ENCODE assay signal across 2 cellular contexts in the genomic region with DNA sequence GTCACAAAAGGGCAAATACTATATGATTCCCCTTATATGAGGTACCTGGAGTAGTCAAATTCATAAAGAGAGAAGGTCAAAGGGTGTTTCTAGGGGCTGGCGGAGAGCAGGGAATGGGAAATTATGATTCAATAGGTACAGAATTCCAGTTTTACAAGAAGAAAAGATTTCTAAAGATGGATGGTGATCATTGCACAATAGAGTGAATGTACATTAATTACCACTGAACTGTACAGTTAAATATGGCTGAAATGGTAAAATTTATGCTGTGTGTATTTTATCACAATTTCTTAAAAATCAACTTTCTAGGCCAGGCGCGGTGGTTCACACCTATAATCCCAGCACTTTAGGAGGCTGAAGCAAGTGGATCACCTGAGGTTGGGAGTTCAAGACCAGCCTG.
TF ChIP-seq lines count a peak whose summit lies in the region.

No MANE protein-coding gene starts in this region.

TF ChIP-seq in HepG2, 621 proteins besides CTCF, POLR2A, EP300 and RAD21:
- TF ChIP-seq PHB2 (IDR thresholded peaks at IDR 0.05; ENCODE audit: partially characterized antibody) (no peak), ZNF749 (CRISPR knock-in tag; IDR thresholded peaks at IDR 0.05; ENCODE audit: borderline replicate concordance) (no peak), EED (CRISPR knock-in tag; IDR thresholded peaks at IDR 0.05) (no peak), GZF1 (CRISPR knock-in tag; IDR thresholded peaks at IDR 0.05) (no peak), CEBPB (IDR thresholded peaks at IDR 0.05; ENCODE audit: borderline replicate concordance, low read depth, low read length) (peak; percentile 19; the same call in 1 of the 2 replicates)
- TF ChIP-seq, protein P1, sequence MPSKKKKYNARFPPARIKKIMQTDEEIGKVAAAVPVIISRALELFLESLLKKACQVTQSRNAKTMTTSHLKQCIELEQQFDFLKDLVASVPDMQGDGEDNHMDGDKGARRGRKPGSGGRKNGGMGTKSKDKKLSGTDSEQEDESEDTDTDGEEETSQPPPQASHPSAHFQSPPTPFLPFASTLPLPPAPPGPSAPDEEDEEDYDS (CRISPR knock-in tag; IDR thresholded peaks at IDR 0.05) = no peak

TF ChIP-seq in K562, 482 proteins besides CTCF, POLR2A, EP300 and RAD21:
- TF ChIP-seq KLF6 (CRISPR knock-in tag; IDR thresholded peaks at IDR 0.05; ENCODE audit: borderline replicate concordance) = no peak
- TF ChIP-seq NCOA1 (IDR thresholded peaks at IDR 0.05; ENCODE audit: low read depth) = no peak
- TF ChIP-seq FOXA3 (CRISPR knock-in tag; conservative IDR thresholded peaks at IDR 0.05 in 1 of 2, IDR thresholded peaks at IDR 0.05 in 1 of 2) = no peak
- no peak for TF ChIP-seq SIN3B (IDR thresholded peaks at IDR 0.05; ENCODE audit: low read depth)
- TF ChIP-seq SAFB (IDR thresholded peaks at IDR 0.05; ENCODE audit: borderline replicate concordance, low read depth, low read length) = no peak
- TF ChIP-seq POLR2G (IDR thresholded peaks at IDR 0.05; ENCODE audit: low read depth, low read length) = no peak
- TF ChIP-seq, protein P2, sequence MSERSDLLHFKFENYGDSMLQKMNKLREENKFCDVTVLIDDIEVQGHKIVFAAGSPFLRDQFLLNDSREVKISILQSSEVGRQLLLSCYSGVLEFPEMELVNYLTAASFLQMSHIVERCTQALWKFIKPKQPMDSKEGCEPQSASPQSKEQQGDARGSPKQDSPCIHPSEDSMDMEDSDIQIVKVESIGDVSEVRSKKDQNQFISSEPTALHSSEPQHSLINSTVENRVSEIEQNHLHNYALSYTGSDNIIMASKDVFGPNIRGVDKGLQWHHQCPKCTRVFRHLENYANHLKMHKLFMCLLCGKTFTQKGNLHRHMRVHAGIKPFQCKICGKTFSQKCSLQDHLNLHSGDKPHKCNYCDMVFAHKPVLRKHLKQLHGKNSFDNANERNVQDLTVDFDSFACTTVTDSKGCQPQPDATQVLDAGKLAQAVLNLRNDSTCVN (CRISPR knock-in tag; IDR thresholded peaks at IDR 0.05) = no peak
- TF ChIP-seq CEBPG (CRISPR knock-in tag; IDR thresholded peaks at IDR 0.05) = no peak
- peak in 1 of 2 experiments; percentile 70; a peak in 2 of 4 replicates for TF ChIP-seq CEBPG (tag; conservative IDR thresholded peaks at IDR 0.05 in 1 of 2, IDR thresholded peaks at IDR 0.05 in 1 of 2)
- TF ChIP-seq ZC3H11A (IDR thresholded peaks at IDR 0.05; ENCODE audit: low read depth, low read length) = no peak
- no peak for TF ChIP-seq CBX2 (IDR thresholded peaks at IDR 0.05; ENCODE audit: insufficient read depth, low read length, poor library complexity, severe bottlenecking)
- TF ChIP-seq, protein P3, sequence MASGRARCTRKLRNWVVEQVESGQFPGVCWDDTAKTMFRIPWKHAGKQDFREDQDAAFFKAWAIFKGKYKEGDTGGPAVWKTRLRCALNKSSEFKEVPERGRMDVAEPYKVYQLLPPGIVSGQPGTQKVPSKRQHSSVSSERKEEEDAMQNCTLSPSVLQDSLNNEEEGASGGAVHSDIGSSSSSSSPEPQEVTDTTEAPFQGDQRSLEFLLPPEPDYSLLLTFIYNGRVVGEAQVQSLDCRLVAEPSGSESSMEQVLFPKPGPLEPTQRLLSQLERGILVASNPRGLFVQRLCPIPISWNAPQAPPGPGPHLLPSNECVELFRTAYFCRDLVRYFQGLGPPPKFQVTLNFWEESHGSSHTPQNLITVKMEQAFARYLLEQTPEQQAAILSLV (tag; IDR thresholded peaks at IDR 0.05) = no peak
- no peak for TF ChIP-seq POLR2B (IDR thresholded peaks at IDR 0.05; ENCODE audit: low read depth, partially characterized antibody)
- TF ChIP-seq PRMT5 (CRISPR knock-in tag; IDR thresholded peaks at IDR 0.05) = no peak
- TF ChIP-seq, protein P4, sequence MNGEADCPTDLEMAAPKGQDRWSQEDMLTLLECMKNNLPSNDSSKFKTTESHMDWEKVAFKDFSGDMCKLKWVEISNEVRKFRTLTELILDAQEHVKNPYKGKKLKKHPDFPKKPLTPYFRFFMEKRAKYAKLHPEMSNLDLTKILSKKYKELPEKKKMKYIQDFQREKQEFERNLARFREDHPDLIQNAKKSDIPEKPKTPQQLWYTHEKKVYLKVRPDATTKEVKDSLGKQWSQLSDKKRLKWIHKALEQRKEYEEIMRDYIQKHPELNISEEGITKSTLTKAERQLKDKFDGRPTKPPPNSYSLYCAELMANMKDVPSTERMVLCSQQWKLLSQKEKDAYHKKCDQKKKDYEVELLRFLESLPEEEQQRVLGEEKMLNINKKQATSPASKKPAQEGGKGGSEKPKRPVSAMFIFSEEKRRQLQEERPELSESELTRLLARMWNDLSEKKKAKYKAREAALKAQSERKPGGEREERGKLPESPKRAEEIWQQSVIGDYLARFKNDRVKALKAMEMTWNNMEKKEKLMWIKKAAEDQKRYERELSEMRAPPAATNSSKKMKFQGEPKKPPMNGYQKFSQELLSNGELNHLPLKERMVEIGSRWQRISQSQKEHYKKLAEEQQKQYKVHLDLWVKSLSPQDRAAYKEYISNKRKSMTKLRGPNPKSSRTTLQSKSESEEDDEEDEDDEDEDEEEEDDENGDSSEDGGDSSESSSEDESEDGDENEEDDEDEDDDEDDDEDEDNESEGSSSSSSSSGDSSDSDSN (IDR thresholded peaks at IDR 0.05; ENCODE audit: borderline replicate concordance in 1 of 2, low read depth in 2 of 2, low read length in 2 of 2) = no peak
- no peak for TF ChIP-seq RBBP5 (IDR thresholded peaks at IDR 0.05; ENCODE audit: borderline replicate concordance, insufficient read depth, low read length, poor library complexity, severe bottlenecking)
- TF ChIP-seq NEUROD1 (IDR thresholded peaks at IDR 0.05; ENCODE audit: borderline replicate concordance, low read depth, low read length, partially characterized antibody) = no peak
- peak; percentile 64 for TF ChIP-seq CEBPB (tag; IDR thresholded peaks at IDR 0.05)
- TF ChIP-seq HCFC1 (IDR thresholded peaks at IDR 0.05; ENCODE audit: low read depth, low read length) = no peak
